9 cellular contexts compared by ENCODE assay signal in genomic region chr5:16178745-16179372, GRCh38. TPM values are rescaled to one million over a fixed set of nuclear protein-coding genes. Genes with fewer than 3 reads are reported as not detected.
DNase-seq lines count a peak whose midpoint lies in the region; ATAC-seq and TF ChIP-seq lines count a peak whose summit lies in the region.
"Had no signal": no experiment of that assay in that cellular context is flagged by ENCODE, and none has a peak within 500 bp of the region (broad histone marks: within the 10 kb centered on the region; RNA-seq: fewer than 3 reads in every experiment).

No MANE protein-coding gene starts in this region.

- H3K27me3 ChIP-seq in DND-41 (ENCODE audit: insufficient read depth, low read length, poor library complexity) (no peaks in the 10 kb centered on the region), MG63 (peaks cover 64% of the 10 kb centered on the region), subcutaneous abdominal adipose tissue (ENCODE audit: control insufficient read depth in 5 of 5, insufficient read depth in 4 of 5, low read length in 5 of 5) (peaks cover 7 to 33% (median 22%) of the 10 kb centered on the region in 5 donors)

- DNase-seq in DND-41, result peak; percentile 27
- peak; percentile 73 for DNase-seq in MG63
- peak; percentile 3 for DNase-seq in activated CD4-positive, alpha-beta T cell treated with anti-CD3 and anti-CD28 coated beads, Interleukin-2, amount 50 U/mL, for 1 hour
- peak; percentile 27 for DNase-seq in epidermal melanocyte (ENCODE audit: insufficient read length, low spot score)
- peak; percentile 62 for DNase-seq in medulla oblongata (ENCODE audit: extremely low spot score)

- no peak overlapping the region for H3K4me2 ChIP-seq in DND-41 (ENCODE audit: insufficient read depth, low read length)

- no peak for TF ChIP-seq CTCF in DND-41 (IDR thresholded peaks at IDR 0.05; ENCODE audit: borderline replicate concordance, extremely low read depth, low read length, poor library complexity, severe bottlenecking)

- H4K20me1 ChIP-seq in DND-41 (ENCODE audit: insufficient read depth, low read length), result no peaks in the 10 kb centered on the region

- ATAC-seq in DND-41 (ENCODE audit: insufficient read depth, low read depth), result no peak
- ATAC-seq in GM18519 (IDR thresholded peaks at IDR 0.05; ENCODE audit: low FRiP score, unreplicated experiment), result no peak
- ATAC-seq in HG03457 (IDR thresholded peaks at IDR 0.05; ENCODE audit: unreplicated experiment), result no peak

- H3K4me1 ChIP-seq in DND-41 (ENCODE audit: insufficient read depth, low read length) (no peaks in the 10 kb centered on the region), subcutaneous abdominal adipose tissue (ENCODE audit: control insufficient read depth in 5 of 5, insufficient read depth in 5 of 5, low read length in 5 of 5) (peaks cover 0 to 4% (median 0%) of the 10 kb centered on the region in 5 donors)

- H3K27ac ChIP-seq in DND-41 (ENCODE audit: low read length) (no peak overlapping the region), subcutaneous abdominal adipose tissue (ENCODE audit: low read depth, low read length) (no peak overlapping the region)

- no peaks in the 10 kb centered on the region for H3K79me2 ChIP-seq in DND-41 (ENCODE audit: insufficient read depth, low read length)

- no peak overlapping the region for H2AFZ ChIP-seq in DND-41 (ENCODE audit: low read depth, low read length)

- H3K9me3 ChIP-seq in DND-41 (ENCODE audit: insufficient read depth, low read length, severe bottlenecking) (no peaks in the 10 kb centered on the region), MG63 (no peaks in the 10 kb centered on the region), subcutaneous abdominal adipose tissue (ENCODE audit: control insufficient read depth in 5 of 5, low read length in 5 of 5) (no peaks in the 10 kb centered on the region)

- H3K36me3 ChIP-seq in DND-41 (ENCODE audit: insufficient read depth, low read length) (no peaks in the 10 kb centered on the region), MG63 (no peaks in the 10 kb centered on the region), subcutaneous abdominal adipose tissue (ENCODE audit: control insufficient read depth in 5 of 5, insufficient read depth in 5 of 5, low read length in 5 of 5) (no peaks in the 10 kb centered on the region)

- H3K9ac ChIP-seq in DND-41 (ENCODE audit: low read depth, low read length) (no peak overlapping the region), subcutaneous abdominal adipose tissue (ENCODE audit: low read length in 5 of 5) (no peak overlapping the region)

- H3K4me3 ChIP-seq in DND-41 (ENCODE audit: low read depth in 1 of 2, low read length in 2 of 2), result no peak overlapping the region
- H3K4me3 ChIP-seq in MG63, result no peak overlapping the region; the same call in 1 of the 2 replicates
- H3K4me3 ChIP-seq in subcutaneous abdominal adipose tissue (ENCODE audit: low read depth in 1 of 5, low read length in 5 of 5), result peak overlapping the region in 3 of 5 donors; percentile 11 to 50 (median 43)

RNA-seq across cellular contexts. Expression of gene MARCHF11, which starts 0.7 kb away (rescaled TPM):
- not detected in 2 replicates for total RNA-seq in MG63 (2014; rRNA removed; shearing (Covaris generic); ENCODE audit: low replicate concordance)
- total RNA-seq: epithelial cell of proximal tubule had no signal

Comparison
In these comparisons a context has a peak if more than half of its experiments do, and no peak if none do; other contexts are left out.
1. DNase-seq: peak in every context shown above with its lines; median percentile 73 in MG63; 62 in medulla oblongata; 27 in DND-41; 27 in epidermal melanocyte; 3 in activated CD4-positive, alpha-beta T cell treated with anti-CD3 and anti-CD28 coated beads, Interleukin-2, amount 50 U/mL, for 1 hour.
2. H3K4me3 ChIP-seq: peak in subcutaneous abdominal adipose tissue (3 of 5); none in DND-41 (0 of 2) and MG63 (single experiment).